In genomic region chr7:68279827-68280400, GRCh38 we compare ENCODE assay signal across 27 cellular contexts.
"Had no signal": no experiment of that assay in that cellular context is flagged by ENCODE, and none has a peak within 500 bp of the region (broad histone marks: within the 10 kb centered on the region; RNA-seq: fewer than 3 reads in every experiment).

No MANE protein-coding gene starts in this region.

- H3K4me3 ChIP-seq: left lung, lower lobe of right lung, neural progenitor cell, ovary, right atrium auricular region, right lobe of liver, smooth muscle cell, transverse colon, upper lobe of left lung, vagina had no signal

- H3K27me3 ChIP-seq: left lung, neural progenitor cell, ovary, right atrium auricular region, right lobe of liver, transverse colon, upper lobe of left lung, vagina had no signal

- H3K4me1 ChIP-seq: left lung, lower lobe of right lung, neural progenitor cell, right atrium auricular region, right lobe of liver, transverse colon, upper lobe of left lung, vagina had no signal

- H3K36me3 ChIP-seq: left lung, lower lobe of right lung, neural progenitor cell, ovary, right atrium auricular region, right lobe of liver, transverse colon, upper lobe of left lung, vagina had no signal

- H2AFZ ChIP-seq: neural progenitor cell had no signal

- FAIRE-seq: islet of Langerhans, kidney had no signal

- H3K4me2 ChIP-seq: neural progenitor cell, smooth muscle cell had no signal

- H3K27ac ChIP-seq: left lung, lower lobe of right lung, neural progenitor cell, ovary, right atrium auricular region, right lobe of liver, transverse colon, upper lobe of left lung, vagina had no signal

- H3K9ac ChIP-seq: neural progenitor cell had no signal

- DNase-seq: hypothalamus; immature natural killer cell; kidney; left colon; left lung; lower lobe of right lung; mammary epithelial cell; mesenchymal stem cell; naive B cell; natural killer cell; nephron progenitor cell; ovary; right lobe of liver; stimulated activated CD4-positive, alpha-beta T cell treated with anti-CD3 and anti-CD28 coated beads, Interleukin-1b, Interleukin-23, amount 100 ng/mL, for 48 hours; stimulated activated CD4-positive, alpha-beta T cell treated with anti-CD3 and anti-CD28 coated beads, Interleukin-2, amount 100 ng/mL, for 48 hours; stimulated activated CD4-positive, alpha-beta T cell treated with anti-CD3 and anti-CD28 coated beads, Interleukin-4, amount 100 ng/mL, for 4 hours; stimulated activated CD8-positive, alpha-beta memory T cell treated with anti-CD3 and anti-CD28 coated beads, Interleukin-4, amount 100 ng/mL, for 48 hours; stimulated activated naive CD4-positive, alpha-beta T cell treated with Interleukin-2 at 50 U/mL for 16 hours; stimulated activated naive CD8-positive, alpha-beta T cell treated with anti-CD3 and anti-CD28 coated beads, Interleukin-15, amount 100 ng/mL, for 72 hours; substantia nigra; transverse colon; upper lobe of left lung had no signal

- H3K9me3 ChIP-seq: lower lobe of right lung, ovary, right atrium auricular region, right lobe of liver, upper lobe of left lung, vagina had no signal
